ENCODE assay signal across 9 cellular contexts in the genomic region with DNA sequence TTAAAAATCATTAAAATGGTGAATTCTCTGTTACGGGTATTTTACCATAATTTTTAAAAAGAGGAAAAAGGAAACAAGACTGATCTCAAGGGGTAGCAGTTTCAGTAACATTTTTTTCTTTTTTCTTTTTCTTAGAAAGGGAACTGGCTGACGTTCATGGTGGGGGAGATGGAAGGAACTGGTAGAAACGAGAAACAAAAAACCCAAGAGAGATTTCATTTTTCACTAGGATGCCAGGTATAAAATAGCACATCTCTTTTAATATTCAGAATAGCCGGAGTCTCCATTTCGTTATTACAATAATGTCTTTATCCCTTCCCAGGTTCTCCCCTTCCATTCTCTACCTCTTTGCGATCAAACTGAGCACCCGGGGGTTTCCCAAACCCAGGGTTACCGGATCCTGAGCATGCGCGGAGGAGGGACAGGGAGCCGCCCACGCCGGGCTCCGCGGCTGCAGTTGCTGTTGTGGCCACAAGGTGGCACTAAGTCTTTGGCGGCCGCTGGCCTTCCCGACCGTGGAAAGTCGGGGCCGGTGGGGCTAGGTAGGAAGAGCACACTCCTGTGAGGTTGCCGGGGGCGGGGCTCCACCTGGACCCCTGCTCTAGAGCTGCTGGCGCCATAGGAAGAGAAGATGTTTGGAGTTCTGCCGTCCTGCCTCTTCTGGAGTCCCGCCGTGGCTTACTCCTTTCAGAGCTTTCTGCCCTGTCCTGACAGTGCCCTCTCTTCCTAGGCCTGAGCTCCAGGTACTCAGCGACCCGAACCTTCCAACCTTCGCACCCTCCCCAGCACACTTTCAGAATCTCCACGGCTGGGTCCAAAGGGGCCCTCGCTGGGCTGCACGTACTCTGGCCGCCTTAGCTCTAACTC.
DNase-seq lines count a peak whose midpoint lies in the region; ATAC-seq and TF ChIP-seq lines count a peak whose summit lies in the region.
"Had no signal": no experiment of that assay in that cellular context is flagged by ENCODE, and none has a peak within 500 bp of the region (broad histone marks: within the 10 kb centered on the region; RNA-seq: fewer than 3 reads in every experiment).

No MANE protein-coding gene starts in this region.

- DNase-seq in CMK (ENCODE audit: low read depth) (peak; percentile 35), Panc1 (ENCODE audit: low read depth, low spot score) (peak; percentile 20), fibroblast of pulmonary artery (ENCODE audit: low read depth) (peak; percentile 70)
- peak; percentile 85 for DNase-seq in activated T-helper 1 cell treated with anti-CD3 and anti-CD28 coated beads, Interleukin-12 subunit alpha, Interleukin-12 subunit beta, Interleukin-2, Interleukin-4 antibody, amounts not matched to agents 30 ng/mL and 10 ng/mL and 1 ng/mL, durations not matched to agents 14 hours and 24 hours and 36 hours (ENCODE audit: low spot score)
- peak; percentile 86 for DNase-seq in stimulated activated naive B cell treated with anti-CD40 and anti-IgM and Interleukin-4, amounts not matched to agents 10 μg/mL and 1 μg/mL and 100 μg/mL, for 72 hours

- peak overlapping the region; percentile 67 for H3K4me3 Mint-ChIP-seq in activated T-helper 1 cell treated with anti-CD3 and anti-CD28 coated beads, Interleukin-12 subunit alpha, Interleukin-12 subunit beta, Interleukin-2, Interleukin-4 antibody, amounts not matched to agents 30 ng/mL and 10 ng/mL and 1 ng/mL, durations not matched to agents 14 hours and 24 hours and 36 hours
- peak overlapping the region; percentile 71 to 81 (median 72) for H3K4me3 Mint-ChIP-seq in nephron
- H3K4me3 Mint-ChIP-seq in stimulated activated naive B cell treated with anti-CD40 and anti-IgM and Interleukin-4, amounts not matched to agents 10 μg/mL and 1 μg/mL and 100 μg/mL, for 72 hours, result peak overlapping the region in 1 of 2 donors; percentile 85

- no peaks in the 10 kb centered on the region for H3K9me3 ChIP-seq in Panc1 (ENCODE audit: control insufficient read depth, insufficient read depth, low read depth, low read length)

- in situ Hi-C loops in Panc1 (cut with HindIII; ENCODE audit: low pct_unique_long_range_greater_than_20kb, low sequenced_read_pairs), result no loop called here

- H3K36me3 ChIP-seq in Panc1 (ENCODE audit: control insufficient read depth, insufficient read depth, low read length), result no peaks in the 10 kb centered on the region

- CTCF ChIA-PET in Panc1 (lab: Charles Lee), result interaction anchor here (0.6 to 1.2 kb wide), 3 partner anchors 90 to 336 kb away, joined by 3 to 8 read pairs (median 4); no protein-coding TSS in a partner anchor

- no peaks in the 10 kb centered on the region for H3K27me3 Mint-ChIP-seq in activated T-helper 1 cell treated with anti-CD3 and anti-CD28 coated beads, Interleukin-12 subunit alpha, Interleukin-12 subunit beta, Interleukin-2, Interleukin-4 antibody, amounts not matched to agents 30 ng/mL and 10 ng/mL and 1 ng/mL, durations not matched to agents 14 hours and 24 hours and 36 hours (ENCODE audit: insufficient read depth)
- no peaks in the 10 kb centered on the region for H3K27me3 Mint-ChIP-seq in nephron (ENCODE audit: low read depth)
- peaks cover 0 to 7% of the 10 kb centered on the region in 2 donors for H3K27me3 Mint-ChIP-seq in stimulated activated naive B cell treated with anti-CD40 and anti-IgM and Interleukin-4, amounts not matched to agents 10 μg/mL and 1 μg/mL and 100 μg/mL, for 72 hours

- no peaks in the 10 kb centered on the region for H3K9me3 Mint-ChIP-seq in activated T-helper 1 cell treated with anti-CD3 and anti-CD28 coated beads, Interleukin-12 subunit alpha, Interleukin-12 subunit beta, Interleukin-2, Interleukin-4 antibody, amounts not matched to agents 30 ng/mL and 10 ng/mL and 1 ng/mL, durations not matched to agents 14 hours and 24 hours and 36 hours
- H3K9me3 Mint-ChIP-seq in nephron, result no peaks in the 10 kb centered on the region
- no peaks in the 10 kb centered on the region for H3K9me3 Mint-ChIP-seq in stimulated activated naive B cell treated with anti-CD40 and anti-IgM and Interleukin-4, amounts not matched to agents 10 μg/mL and 1 μg/mL and 100 μg/mL, for 72 hours

- peak overlapping the region; percentile 21 for H3K27ac Mint-ChIP-seq in activated T-helper 1 cell treated with anti-CD3 and anti-CD28 coated beads, Interleukin-12 subunit alpha, Interleukin-12 subunit beta, Interleukin-2, Interleukin-4 antibody, amounts not matched to agents 30 ng/mL and 10 ng/mL and 1 ng/mL, durations not matched to agents 14 hours and 24 hours and 36 hours
- H3K27ac Mint-ChIP-seq in nephron, result peak overlapping the region in 1 of 3 experiments; percentile 40
- H3K27ac Mint-ChIP-seq in stimulated activated naive B cell treated with anti-CD40 and anti-IgM and Interleukin-4, amounts not matched to agents 10 μg/mL and 1 μg/mL and 100 μg/mL, for 72 hours, result peak overlapping the region; percentile 90

- no TSS peak for BruUV-seq in Panc1 (replicated peaks; lab: Mats Ljungman, UMichigan)

- H3K4me3 ChIP-seq in Panc1 (ENCODE audit: low read depth in 2 of 2, low read length in 2 of 2) (peak overlapping the region; percentile 32 to 58), fibroblast of pulmonary artery (replicated peaks; ENCODE audit: low read depth, low read length) (peak overlapping the region; percentile 54)

- ATAC-seq in GM19452 (IDR thresholded peaks at IDR 0.05; ENCODE audit: unreplicated experiment), result peak; percentile 83
- peak; percentile 76 for ATAC-seq in HG03558 (IDR thresholded peaks at IDR 0.05; ENCODE audit: extremely low read depth, unreplicated experiment)
- peak; percentile 94 for ATAC-seq in Panc1
- ATAC-seq in stimulated activated naive B cell treated with anti-CD40 and anti-IgM and Interleukin-4, amounts not matched to agents 10 μg/mL and 1 μg/mL and 100 μg/mL, for 72 hours (replicated peaks), result peak; percentile 79 to 83

- peak overlapping the region; percentile 76 for H3K27ac ChIP-seq in Panc1 (ENCODE audit: low read length)
- H3K27ac ChIP-seq: epithelial cell of prostate had no signal

- peaks cover 10% of the 10 kb centered on the region for H3K4me1 Mint-ChIP-seq in activated T-helper 1 cell treated with anti-CD3 and anti-CD28 coated beads, Interleukin-12 subunit alpha, Interleukin-12 subunit beta, Interleukin-2, Interleukin-4 antibody, amounts not matched to agents 30 ng/mL and 10 ng/mL and 1 ng/mL, durations not matched to agents 14 hours and 24 hours and 36 hours (ENCODE audit: low read depth)
- no peaks in the 10 kb centered on the region for H3K4me1 Mint-ChIP-seq in nephron
- peaks cover 0 to 7% of the 10 kb centered on the region in 2 donors for H3K4me1 Mint-ChIP-seq in stimulated activated naive B cell treated with anti-CD40 and anti-IgM and Interleukin-4, amounts not matched to agents 10 μg/mL and 1 μg/mL and 100 μg/mL, for 72 hours

- H3K27me3 ChIP-seq in Panc1 (ENCODE audit: control insufficient read depth, insufficient read depth, low read length), result no peaks in the 10 kb centered on the region

- TF ChIP-seq CTCF in Panc1 (IDR thresholded peaks at IDR 0.05) (peak; percentile 98), fibroblast of pulmonary artery (IDR thresholded peaks at IDR 0.05; ENCODE audit: low read length, missing control alignments) (peak; percentile 95), nephron (IDR thresholded peaks at IDR 0.05; ENCODE audit: unreplicated experiment in 3 of 3) (peak; percentile 97 to 98 (median 98))

- no peaks in the 10 kb centered on the region for H3K36me3 Mint-ChIP-seq in activated T-helper 1 cell treated with anti-CD3 and anti-CD28 coated beads, Interleukin-12 subunit alpha, Interleukin-12 subunit beta, Interleukin-2, Interleukin-4 antibody, amounts not matched to agents 30 ng/mL and 10 ng/mL and 1 ng/mL, durations not matched to agents 14 hours and 24 hours and 36 hours (ENCODE audit: low read depth)
- no peaks in the 10 kb centered on the region for H3K36me3 Mint-ChIP-seq in nephron (ENCODE audit: low read depth)
- no peaks in the 10 kb centered on the region for H3K36me3 Mint-ChIP-seq in stimulated activated naive B cell treated with anti-CD40 and anti-IgM and Interleukin-4, amounts not matched to agents 10 μg/mL and 1 μg/mL and 100 μg/mL, for 72 hours

- POLR2A ChIA-PET in Panc1 (lab: Charles Lee), result no interaction called here

- intact Hi-C loops in Panc1 (cut with micrococcal nuclease; ENCODE audit: unreplicated experiment), result loop anchor here (1.0 to 5.0 kb wide), 2 partner anchors 34 to 90 kb away; no protein-coding TSS in a partner anchor
- intact Hi-C loops in activated T-helper 1 cell treated with anti-CD3 and anti-CD28 coated beads, Interleukin-12 subunit alpha, Interleukin-12 subunit beta, Interleukin-2, Interleukin-4 antibody, amounts not matched to agents 30 ng/mL and 10 ng/mL and 1 ng/mL, durations not matched to agents 14 hours and 24 hours and 36 hours (cut with micrococcal nuclease), result loop anchor here (1.0 to 5.0 kb wide), 8 partner anchors 36 to 701 kb away; partner anchors contain the start of genes HMGN3, LCA5, PHIP and TTK

- peaks cover 5% of the 10 kb centered on the region for H3K4me1 ChIP-seq in Panc1 (ENCODE audit: control insufficient read depth, insufficient read depth, low read length)

Comparison
In these comparisons a context has a peak if more than half of its experiments do, and no peak if none do; other contexts are left out.
1. Peak in every context shown above with its lines: DNase-seq, ATAC-seq, H3K4me3 ChIP-seq and H3K27ac ChIP-seq.
2. DNase-seq: peak in every context shown above with its lines; median percentile 86 in stimulated activated naive B cell treated with anti-CD40 and anti-IgM and Interleukin-4, amounts not matched to agents 10 μg/mL and 1 μg/mL and 100 μg/mL, for 72 hours; 85 in activated T-helper 1 cell treated with anti-CD3 and anti-CD28 coated beads, Interleukin-12 subunit alpha, Interleukin-12 subunit beta, Interleukin-2, Interleukin-4 antibody, amounts not matched to agents 30 ng/mL and 10 ng/mL and 1 ng/mL, durations not matched to agents 14 hours and 24 hours and 36 hours; 70 in fibroblast of pulmonary artery; 35 in CMK; 20 in Panc1.